In the genomic region with DNA sequence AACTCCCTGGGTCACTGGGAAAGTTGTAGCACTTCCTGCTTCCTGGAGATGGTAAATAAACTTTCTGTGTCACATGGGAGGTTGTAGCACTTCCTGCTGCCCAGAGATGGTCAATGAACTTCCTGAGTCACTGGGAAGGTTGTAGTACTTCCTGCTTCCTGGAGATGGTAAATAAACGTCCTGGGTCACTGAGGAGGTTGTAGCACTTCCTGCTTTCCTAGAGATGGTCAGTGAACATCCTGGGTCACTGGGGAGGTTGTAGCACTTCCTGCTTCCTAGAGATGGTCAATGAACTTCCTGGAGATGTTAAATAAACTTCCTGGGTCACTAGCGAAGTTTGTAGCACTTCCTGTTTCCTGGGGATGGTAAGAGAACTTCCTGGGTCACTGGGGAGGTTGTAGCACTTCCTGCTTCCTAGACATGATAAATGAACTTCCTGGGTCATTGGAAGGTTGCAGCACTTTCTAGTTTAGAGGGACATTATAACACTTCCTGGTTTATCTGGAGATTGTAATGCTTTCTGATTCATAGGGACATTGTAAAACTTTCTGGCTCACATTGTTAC, we compare ENCODE assay signal across 10 cellular contexts.
DNase-seq lines count a peak whose midpoint lies in the region; ATAC-seq, FAIRE-seq and TF ChIP-seq lines count a peak whose summit lies in the region.
"Had no signal": no experiment of that assay in that cellular context is flagged by ENCODE, and none has a peak within 500 bp of the region (broad histone marks: within the 10 kb centered on the region; RNA-seq: fewer than 3 reads in every experiment).

No MANE protein-coding gene starts in this region.

- peaks cover 46% of the 10 kb centered on the region for H3K9me3 Mint-ChIP-seq in T-helper 2 cell treated with Interferon-gamma antibody and Interleukin-4, amounts not matched to agents 5 μg/mL and 100 μg/mL, for 36 hours

- intact Hi-C loops in left ventricle myocardium inferior (cut with micrococcal nuclease) (no loop called here), left ventricle myocardium superior (cut with micrococcal nuclease) (no loop called here)

- H3K27me3 ChIP-seq in left ventricle myocardium inferior (ENCODE audit: low read depth), result no peaks in the 10 kb centered on the region

- no peak for TF ChIP-seq CTCF in left ventricle myocardium inferior (IDR thresholded peaks at IDR 0.05; ENCODE audit: borderline replicate concordance)

- no peak for DNase-seq in left ventricle myocardium inferior
- no peak for DNase-seq in left ventricle myocardium superior
- peak; percentile 3 for DNase-seq in T-helper 2 cell treated with Interferon-gamma antibody and Interleukin-4, amounts not matched to agents 5 μg/mL and 100 μg/mL, for 36 hours (ENCODE audit: low spot score)
- DNase-seq in kidney tubule cell (ENCODE audit: low spot score), result peak; percentile 52
- DNase-seq in activated gamma-delta T cell treated with Interleukin-2 at 50 U/mL for 16 hours, result no peak
- DNase-seq in GM12892 (ENCODE audit: insufficient read length), result no peak
- DNase-seq: NCI-H1930, occipital lobe had no signal

- H3K4me1 Mint-ChIP-seq in T-helper 2 cell treated with Interferon-gamma antibody and Interleukin-4, amounts not matched to agents 5 μg/mL and 100 μg/mL, for 36 hours (ENCODE audit: low read depth), result peaks cover 45% of the 10 kb centered on the region

- peak overlapping the region; percentile 57 for H3K27ac ChIP-seq in left ventricle myocardium inferior (replicated peaks)

- peak overlapping the region; percentile 88 for H3K27ac Mint-ChIP-seq in T-helper 2 cell treated with Interferon-gamma antibody and Interleukin-4, amounts not matched to agents 5 μg/mL and 100 μg/mL, for 36 hours

- H3K4me3 ChIP-seq in left ventricle myocardium inferior, result no peak overlapping the region

- no peak for FAIRE-seq in GM12892 (lab: Jason Lieb, UNC)

- peaks cover 13% of the 10 kb centered on the region for H3K4me1 ChIP-seq in left ventricle myocardium inferior

- H3K9me3 ChIP-seq in left ventricle myocardium inferior (replicated peaks), result peaks cover 28% of the 10 kb centered on the region

- ATAC-seq in left ventricle myocardium superior, result no peak
- no peak for ATAC-seq in GM18505 (IDR thresholded peaks at IDR 0.05; ENCODE audit: unreplicated experiment)
- no peak for ATAC-seq in GM18867 (IDR thresholded peaks at IDR 0.05; ENCODE audit: unreplicated experiment)

- peak overlapping the region; percentile 43 for H3K4me3 Mint-ChIP-seq in T-helper 2 cell treated with Interferon-gamma antibody and Interleukin-4, amounts not matched to agents 5 μg/mL and 100 μg/mL, for 36 hours

- TF ChIP-seq POLR2A in GM18505 (IDR thresholded peaks at IDR 0.05; ENCODE audit: borderline replicate concordance, extremely low read depth, insufficient read depth, insufficient read length), result no peak
- TF ChIP-seq POLR2A in GM12892 (IDR thresholded peaks at IDR 0.05; ENCODE audit: low read depth, low read length), result no peak

- peaks cover 82% of the 10 kb centered on the region for H3K36me3 Mint-ChIP-seq in T-helper 2 cell treated with Interferon-gamma antibody and Interleukin-4, amounts not matched to agents 5 μg/mL and 100 μg/mL, for 36 hours (ENCODE audit: low read depth)

- peaks cover 45% of the 10 kb centered on the region for H3K36me3 ChIP-seq in left ventricle myocardium inferior

- H3K27me3 Mint-ChIP-seq in T-helper 2 cell treated with Interferon-gamma antibody and Interleukin-4, amounts not matched to agents 5 μg/mL and 100 μg/mL, for 36 hours (ENCODE audit: low read depth), result no peaks in the 10 kb centered on the region

Comparison
In these comparisons a context has a peak if more than half of its experiments do, and no peak if none do; other contexts are left out.
1. DNase-seq: peak in T-helper 2 cell treated with Interferon-gamma antibody and Interleukin-4, amounts not matched to agents 5 μg/mL and 100 μg/mL, for 36 hours (single experiment) and kidney tubule cell (single experiment); none in left ventricle myocardium inferior (single experiment), left ventricle myocardium superior (single experiment), activated gamma-delta T cell treated with Interleukin-2 at 50 U/mL for 16 hours (single experiment) and GM12892 (single experiment).